ENCODE assay signal across 9 cellular contexts in genomic region chr13:110875243-110875642, GRCh38. TPM values are rescaled to one million over a fixed set of nuclear protein-coding genes. Genes with fewer than 3 reads are reported as not detected.
DNase-seq lines count a peak whose midpoint lies in the region; ATAC-seq and TF ChIP-seq lines count a peak whose summit lies in the region.
"Had no signal": no experiment of that assay in that cellular context is flagged by ENCODE, and none has a peak within 500 bp of the region (broad histone marks: within the 10 kb centered on the region; RNA-seq: fewer than 3 reads in every experiment).

No MANE protein-coding gene starts in this region.

- TF ChIP-seq POLR2A in esophagus squamous epithelium (IDR thresholded peaks at IDR 0.05) = no peak

- peaks cover 6 to 38% (median 20%) of the 10 kb centered on the region in 3 donors for H3K4me1 ChIP-seq in esophagus squamous epithelium

- H3K27ac Mint-ChIP-seq in glutamatergic neuron (ENCODE audit: unreplicated experiment) = no peak overlapping the region
- no peak overlapping the region for H3K27ac Mint-ChIP-seq in stimulated activated naive B cell treated with anti-CD40 and anti-IgM and Interleukin-4, amounts not matched to agents 10 μg/mL and 1 μg/mL and 100 μg/mL, for 72 hours

- peaks cover 0 to 13% (median 0%) of the 10 kb centered on the region in 3 donors for H3K36me3 ChIP-seq in esophagus squamous epithelium

- ATAC-seq in activated T-cell treated with anti-CD3 and anti-CD28 coated beads, Interleukin-2, amount 50 U/mL, for 4 hours = no peak
- ATAC-seq in stimulated activated naive B cell treated with anti-CD40 and anti-IgM and Interleukin-4, amounts not matched to agents 10 μg/mL and 1 μg/mL and 100 μg/mL, for 72 hours (replicated peaks) = peak; percentile 55 to 68
- ATAC-seq in HG02623 (IDR thresholded peaks at IDR 0.05; ENCODE audit: unreplicated experiment) = no peak

- no peaks in the 10 kb centered on the region for H3K9me3 ChIP-seq in esophagus squamous epithelium

- H3K27ac ChIP-seq in VCaP (peak overlapping the region; percentile 61), esophagus squamous epithelium (peak overlapping the region in 1 of 4 donors; percentile 9)

- H3K27me3 Mint-ChIP-seq in activated T-cell treated with anti-CD3 and anti-CD28 coated beads, Interleukin-2, amount 50 U/mL, for 4 hours (ENCODE audit: low read depth) = peaks cover 23% of the 10 kb centered on the region
- peaks cover 3% of the 10 kb centered on the region for H3K27me3 Mint-ChIP-seq in glutamatergic neuron (ENCODE audit: unreplicated experiment)
- peaks cover 19% of the 10 kb centered on the region in 2 donors for H3K27me3 Mint-ChIP-seq in stimulated activated naive B cell treated with anti-CD40 and anti-IgM and Interleukin-4, amounts not matched to agents 10 μg/mL and 1 μg/mL and 100 μg/mL, for 72 hours

- peaks cover 4% of the 10 kb centered on the region for H3K36me3 Mint-ChIP-seq in activated T-cell treated with anti-CD3 and anti-CD28 coated beads, Interleukin-2, amount 50 U/mL, for 4 hours (ENCODE audit: insufficient read depth)
- no peaks in the 10 kb centered on the region for H3K36me3 Mint-ChIP-seq in glutamatergic neuron (ENCODE audit: unreplicated experiment)
- H3K36me3 Mint-ChIP-seq in stimulated activated naive B cell treated with anti-CD40 and anti-IgM and Interleukin-4, amounts not matched to agents 10 μg/mL and 1 μg/mL and 100 μg/mL, for 72 hours = peaks cover 8 to 9% of the 10 kb centered on the region in 2 donors

- peak overlapping the region in 1 of 4 donors; percentile 62 for H3K4me3 ChIP-seq in esophagus squamous epithelium

- H3K9me3 Mint-ChIP-seq in activated T-cell treated with anti-CD3 and anti-CD28 coated beads, Interleukin-2, amount 50 U/mL, for 4 hours = no peaks in the 10 kb centered on the region
- peaks cover 4% of the 10 kb centered on the region for H3K9me3 Mint-ChIP-seq in glutamatergic neuron (ENCODE audit: unreplicated experiment)
- H3K9me3 Mint-ChIP-seq in stimulated activated naive B cell treated with anti-CD40 and anti-IgM and Interleukin-4, amounts not matched to agents 10 μg/mL and 1 μg/mL and 100 μg/mL, for 72 hours = no peaks in the 10 kb centered on the region

- TF ChIP-seq CTCF in VCaP (conservative IDR thresholded peaks at IDR 0.05) (no peak), glutamatergic neuron (IDR thresholded peaks at IDR 0.05; ENCODE audit: partially characterized antibody, unreplicated experiment) (no peak), esophagus squamous epithelium (IDR thresholded peaks at IDR 0.05) (no peak)

- peaks cover 0 to 13% (median 0%) of the 10 kb centered on the region in 4 donors for H3K27me3 ChIP-seq in esophagus squamous epithelium

- WGBS in esophagus squamous epithelium, 2 donors = 40 to 70% methylated on average over 6 to 8 of the region's 8 CpGs

- peaks cover 8% of the 10 kb centered on the region for H3K4me1 Mint-ChIP-seq in activated T-cell treated with anti-CD3 and anti-CD28 coated beads, Interleukin-2, amount 50 U/mL, for 4 hours (ENCODE audit: low read depth)
- peaks cover 8% of the 10 kb centered on the region for H3K4me1 Mint-ChIP-seq in glutamatergic neuron (ENCODE audit: low read depth, unreplicated experiment)
- peaks cover 0 to 8% of the 10 kb centered on the region in 2 donors for H3K4me1 Mint-ChIP-seq in stimulated activated naive B cell treated with anti-CD40 and anti-IgM and Interleukin-4, amounts not matched to agents 10 μg/mL and 1 μg/mL and 100 μg/mL, for 72 hours

- DNase-seq in activated T-cell treated with anti-CD3 and anti-CD28 coated beads, Interleukin-2, amount 50 U/mL, for 4 hours = no peak
- DNase-seq in activated T-cell treated with anti-CD3 and anti-CD28 coated beads, Interleukin-2, amount 50 U/mL, for 48 hours = no peak
- no peak for DNase-seq in glutamatergic neuron
- DNase-seq in stimulated activated naive B cell treated with anti-CD40 and anti-IgM and Interleukin-4, amounts not matched to agents 10 μg/mL and 1 μg/mL and 100 μg/mL, for 72 hours = no peak
- no peak for DNase-seq in NCI-H82 treated with DMSO at 0.1 percent for 48 hours (lab: John Stamatoyannopoulos, UW; ENCODE audit: unreplicated experiment)
- no peak for DNase-seq in esophagus squamous epithelium (lab: John Stamatoyannopoulos, UW)
- DNase-seq: SIG-M5 had no signal

- H3K4me3 Mint-ChIP-seq in activated T-cell treated with anti-CD3 and anti-CD28 coated beads, Interleukin-2, amount 50 U/mL, for 4 hours = peak overlapping the region; percentile 76
- peak overlapping the region; percentile 90 for H3K4me3 Mint-ChIP-seq in glutamatergic neuron (ENCODE audit: unreplicated experiment)
- peak overlapping the region; percentile 76 to 78 for H3K4me3 Mint-ChIP-seq in stimulated activated naive B cell treated with anti-CD40 and anti-IgM and Interleukin-4, amounts not matched to agents 10 μg/mL and 1 μg/mL and 100 μg/mL, for 72 hours

- intact Hi-C loops in esophagus squamous epithelium (cut with DNase I) = no loop called here

RNA-seq across cellular contexts. Expression of gene ANKRD10, which starts 39.6 kb away (rescaled TPM):
- total RNA-seq in activated T-cell treated with anti-CD3 and anti-CD28 coated beads, Interleukin-2, amount 50 U/mL, for 4 hours = 10 to 100 TPM; 52.4 to 72.4 (median 66.4) TPM
- total RNA-seq in glutamatergic neuron (ENCODE audit: unreplicated experiment) (188 TPM), esophagus squamous epithelium (10 to 100 TPM; 19.3 to 62.9 (median 29.4) TPM)

Comparison
In these comparisons a context has a peak if more than half of its experiments do, and no peak if none do; other contexts are left out.
1. ATAC-seq: peak in stimulated activated naive B cell treated with anti-CD40 and anti-IgM and Interleukin-4, amounts not matched to agents 10 μg/mL and 1 μg/mL and 100 μg/mL, for 72 hours (2 of 2); none in activated T-cell treated with anti-CD3 and anti-CD28 coated beads, Interleukin-2, amount 50 U/mL, for 4 hours (0 of 2) and HG02623 (single experiment).
2. Peak in every context shown above with its lines, with median percentiles within 50 percentile points of each other: H3K4me3 Mint-ChIP-seq.